In genomic region chr11:72814139-72814830, GRCh38 we compare ENCODE assay signal across 8 cellular contexts. TPM values are rescaled to one million over a fixed set of nuclear protein-coding genes. Genes with fewer than 3 reads are reported as not detected.
A peak's percentile ranks its signal among the peaks of the same experiment; 100 is the strongest.
DNase-seq lines count a peak whose midpoint lies in the region; ATAC-seq lines count a peak whose summit lies in the region.

A gene with protein sequence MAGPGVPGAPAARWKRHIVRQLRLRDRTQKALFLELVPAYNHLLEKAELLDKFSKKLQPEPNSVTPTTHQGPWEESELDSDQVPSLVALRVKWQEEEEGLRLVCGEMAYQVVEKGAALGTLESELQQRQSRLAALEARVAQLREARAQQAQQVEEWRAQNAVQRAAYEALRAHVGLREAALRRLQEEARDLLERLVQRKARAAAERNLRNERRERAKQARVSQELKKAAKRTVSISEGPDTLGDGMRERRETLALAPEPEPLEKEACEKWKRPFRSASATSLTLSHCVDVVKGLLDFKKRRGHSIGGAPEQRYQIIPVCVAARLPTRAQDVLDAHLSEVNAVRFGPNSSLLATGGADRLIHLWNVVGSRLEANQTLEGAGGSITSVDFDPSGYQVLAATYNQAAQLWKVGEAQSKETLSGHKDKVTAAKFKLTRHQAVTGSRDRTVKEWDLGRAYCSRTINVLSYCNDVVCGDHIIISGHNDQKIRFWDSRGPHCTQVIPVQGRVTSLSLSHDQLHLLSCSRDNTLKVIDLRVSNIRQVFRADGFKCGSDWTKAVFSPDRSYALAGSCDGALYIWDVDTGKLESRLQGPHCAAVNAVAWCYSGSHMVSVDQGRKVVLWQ (plus strand): TSS chr11:72814411. CDS start chr11:72814446, 35 bp downstream.

- peak within 1 kb of the TSS; percentile 91 for H3K4me3 ChIP-seq in NT2/D1 (ENCODE audit: insufficient read length, low read depth)
- peak within 1 kb of the TSS; percentile 98 for H3K4me3 ChIP-seq in mononuclear cell (ENCODE audit: low read length)

- H3K9me3 ChIP-seq in NT2/D1 (ENCODE audit: insufficient read depth, low read length) = no peaks in the 10 kb centered on the region
- no peaks in the 10 kb centered on the region for H3K9me3 ChIP-seq in mononuclear cell (ENCODE audit: low read depth, low read length)

- DNase-seq in COLO829 (ENCODE audit: low spot score) = peak; percentile 85
- DNase-seq in HPDE6-E6E7 (ENCODE audit: extremely low spot score) = peak; percentile 48
- DNase-seq in NT2/D1 (ENCODE audit: low read depth, low spot score) = peak; percentile 74
- peak; percentile 91 for DNase-seq in activated CD8-positive, alpha-beta memory T cell treated with anti-CD3 and anti-CD28 coated beads, Interleukin-2, amount 50 U/mL, for 4 hours
- peak; percentile 94 for DNase-seq in epidermal melanocyte (ENCODE audit: insufficient read length, low spot score)
- peak; percentile 74 to 84 for DNase-seq in stimulated activated CD8-positive, alpha-beta memory T cell treated with anti-CD3 and anti-CD28 coated beads, Interleukin-4, amount 100 ng/mL, for 1 hour (ENCODE audit: low read depth in 2 of 2, low spot score in 1 of 2)

- no peaks in the 10 kb centered on the region for H3K27me3 ChIP-seq in NT2/D1 (ENCODE audit: insufficient read depth, insufficient read length)
- no peaks in the 10 kb centered on the region for H3K27me3 ChIP-seq in mononuclear cell (ENCODE audit: insufficient read depth, low read length)

- peaks cover 26% of the 10 kb centered on the region for H3K36me3 ChIP-seq in NT2/D1 (ENCODE audit: insufficient read depth, insufficient read length, low read length)

- peak within 1 kb of the TSS; percentile 94 for H3K9ac ChIP-seq in NT2/D1 (ENCODE audit: insufficient read length, low read depth)

- peak; percentile 60 for ATAC-seq in GM19455 (IDR thresholded peaks at IDR 0.05; ENCODE audit: unreplicated experiment)

- peaks cover 6% of the 10 kb centered on the region for H3K4me1 ChIP-seq in NT2/D1 (ENCODE audit: insufficient read depth, insufficient read length)
- peaks cover 68% of the 10 kb centered on the region for H3K4me1 ChIP-seq in mononuclear cell (ENCODE audit: insufficient read depth, low read length)

RNA-seq across cellular contexts. Expression of the gene that starts here (rescaled TPM):
- 34.4 TPM for total RNA-seq in mononuclear cell

Comparison
In these comparisons a context has a peak if more than half of its experiments do, and no peak if none do; other contexts are left out.
1. Peak in every context shown above with its lines: DNase-seq, ATAC-seq and H3K4me3 ChIP-seq.